In genomic region chr2:12005886-12006681, GRCh38 we compare ENCODE assay signal across 8 cellular contexts.
DNase-seq lines count a peak whose midpoint lies in the region; ATAC-seq, FAIRE-seq and TF ChIP-seq lines count a peak whose summit lies in the region.

No MANE protein-coding gene starts in this region.

- ATAC-seq in GM19025 (IDR thresholded peaks at IDR 0.05; ENCODE audit: low read depth, unreplicated experiment) = peak; percentile 79
- ATAC-seq in HG03025 (IDR thresholded peaks at IDR 0.05; ENCODE audit: low FRiP score, unreplicated experiment) = peak; percentile 61
- ATAC-seq in Right ventricle myocardium inferior = no peak

- H3K4me3 ChIP-seq in foreskin fibroblast (ENCODE audit: low read depth in 1 of 2, low read length in 2 of 2) = no peak overlapping the region

- DNase-seq in NK-92 (lab: John Stamatoyannopoulos, UW; ENCODE audit: unreplicated experiment) = peak; percentile 2
- DNase-seq in activated T-cell treated with anti-CD3 and anti-CD28 coated beads, Interleukin-2, amount 50 U/mL, for 48 hours = peak; percentile 71 to 75
- DNase-seq in stimulated activated CD8-positive, alpha-beta memory T cell treated with anti-CD3 and anti-CD28 coated beads, Interleukin-15, amount 100 ng/mL, for 4 hours (ENCODE audit: low read depth in 2 of 2) = peak; percentile 37 to 54
- DNase-seq in Right ventricle myocardium inferior (ENCODE audit: missing footprints) = no peak
- DNase-seq in foreskin fibroblast = no peak

- intact Hi-C loops in Right ventricle myocardium inferior (cut with DNase I) = no loop called here

- no peak for TF ChIP-seq CTCF in foreskin fibroblast (IDR thresholded peaks at IDR 0.05; ENCODE audit: low read depth, low read length)

- peak; percentile 49 for FAIRE-seq in islet of Langerhans (lab: Jason Lieb, UNC)

Comparison
In these comparisons a context has a peak if more than half of its experiments do, and no peak if none do; other contexts are left out.
1. DNase-seq: peak in NK-92 (single experiment), activated T-cell treated with anti-CD3 and anti-CD28 coated beads, Interleukin-2, amount 50 U/mL, for 48 hours (2 of 2) and stimulated activated CD8-positive, alpha-beta memory T cell treated with anti-CD3 and anti-CD28 coated beads, Interleukin-15, amount 100 ng/mL, for 4 hours (2 of 2); none in Right ventricle myocardium inferior (single experiment) and foreskin fibroblast (0 of 2).